19 cellular contexts compared by ENCODE assay signal in the genomic region with DNA sequence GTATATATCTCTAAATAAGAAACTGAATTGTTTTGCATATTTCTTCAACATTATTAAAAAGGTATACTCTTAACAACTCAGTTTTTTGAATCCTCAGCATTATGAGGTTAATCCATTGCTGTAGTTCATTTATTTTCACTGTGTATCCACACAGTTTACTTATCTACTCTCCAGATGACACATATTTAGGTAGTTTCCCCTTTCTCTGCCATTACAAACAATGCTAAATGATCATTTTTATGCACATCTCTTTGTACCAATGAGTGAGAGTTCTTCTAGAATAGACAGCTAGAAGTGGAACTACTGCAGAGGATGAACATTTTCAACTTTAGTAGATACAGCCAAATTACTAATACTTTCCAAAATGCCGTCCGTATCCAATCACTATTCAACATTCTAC.
"Had no signal": no experiment of that assay in that cellular context is flagged by ENCODE, and none has a peak within 500 bp of the region (broad histone marks: within the 10 kb centered on the region; RNA-seq: fewer than 3 reads in every experiment).

No MANE protein-coding gene starts in this region.

- H3K27me3 ChIP-seq: gastroesophageal sphincter, right atrium auricular region, suprapubic skin, thyroid gland, upper lobe of left lung, vagina had no signal

- H3K36me3 ChIP-seq: right atrium auricular region, thyroid gland had no signal

- H3K27ac ChIP-seq: gastroesophageal sphincter, right atrium auricular region, suprapubic skin, thyroid gland, upper lobe of left lung, vagina had no signal

- H3K4me3 ChIP-seq: gastroesophageal sphincter, mucosa of descending colon, right atrium auricular region, smooth muscle cell, suprapubic skin, thyroid gland, upper lobe of left lung, vagina had no signal

- H3K27me3 Mint-ChIP-seq: naive thymus-derived CD8-positive, alpha-beta T cell had no signal

- DNase-seq: effector memory CD4-positive, alpha-beta T cell; foreskin fibroblast; glutamatergic neuron; islet precursor cell; mammary epithelial cell; mucosa of descending colon; naive thymus-derived CD8-positive, alpha-beta T cell; posterior cingulate gyrus; stimulated activated CD4-positive, alpha-beta T cell treated with anti-CD3 and anti-CD28 coated beads, Interleukin-2, amount 100 ng/mL, for 48 hours; stimulated activated naive CD8-positive, alpha-beta T cell treated with anti-CD3 and anti-CD28 coated beads, Interleukin-15, Interleukin-2, amounts not matched to agents 100 U/mL and 50 U/mL, for 24 hours; thyroid gland; upper lobe of left lung had no signal

- H3K9me3 ChIP-seq: gastroesophageal sphincter, mucosa of descending colon, right atrium auricular region, suprapubic skin, thyroid gland, upper lobe of left lung, vagina had no signal

- H3K9me3 Mint-ChIP-seq: naive thymus-derived CD8-positive, alpha-beta T cell had no signal

- ATAC-seq: esophagus mucosa; gastroesophageal sphincter; left lobe of liver; mucosa of descending colon; naive thymus-derived CD8-positive, alpha-beta T cell; stimulated activated naive CD8-positive, alpha-beta T cell treated with anti-CD3 and anti-CD28 coated beads, Interleukin-15, Interleukin-2, amounts not matched to agents 100 U/mL and 50 U/mL, for 24 hours had no signal
